ENCODE assay signal across 2 cellular contexts in the genomic region with DNA sequence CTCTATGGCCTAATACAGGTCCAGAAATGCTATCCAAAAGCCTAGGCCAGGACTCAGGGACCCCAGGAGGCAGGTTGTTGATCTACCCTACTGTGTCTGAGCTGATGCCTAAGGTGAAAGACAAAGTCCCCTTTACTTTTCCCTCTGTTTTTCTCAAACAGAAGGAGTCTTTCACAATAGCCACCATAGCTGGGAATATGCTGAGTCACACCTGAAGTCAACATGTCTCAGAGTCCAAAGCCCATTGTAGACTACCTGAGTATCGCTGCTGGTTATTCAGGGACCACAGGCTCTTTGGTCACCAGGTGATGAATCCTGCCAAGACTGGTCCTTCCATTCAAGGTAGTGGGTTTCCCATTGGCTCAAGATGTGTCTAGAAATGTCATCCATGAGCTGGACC.
TF ChIP-seq lines count a peak whose summit lies in the region.

No MANE protein-coding gene starts in this region.

TF ChIP-seq in HepG2, 621 proteins besides CTCF, POLR2A, EP300 and RAD21:
- TF ChIP-seq, protein P1, sequence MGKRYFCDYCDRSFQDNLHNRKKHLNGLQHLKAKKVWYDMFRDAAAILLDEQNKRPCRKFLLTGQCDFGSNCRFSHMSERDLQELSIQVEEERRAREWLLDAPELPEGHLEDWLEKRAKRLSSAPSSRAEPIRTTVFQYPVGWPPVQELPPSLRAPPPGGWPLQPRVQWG (CRISPR knock-in tag; IDR thresholded peaks at IDR 0.05; ENCODE audit: borderline replicate concordance, low read depth): no peak
- TF ChIP-seq, protein P2, sequence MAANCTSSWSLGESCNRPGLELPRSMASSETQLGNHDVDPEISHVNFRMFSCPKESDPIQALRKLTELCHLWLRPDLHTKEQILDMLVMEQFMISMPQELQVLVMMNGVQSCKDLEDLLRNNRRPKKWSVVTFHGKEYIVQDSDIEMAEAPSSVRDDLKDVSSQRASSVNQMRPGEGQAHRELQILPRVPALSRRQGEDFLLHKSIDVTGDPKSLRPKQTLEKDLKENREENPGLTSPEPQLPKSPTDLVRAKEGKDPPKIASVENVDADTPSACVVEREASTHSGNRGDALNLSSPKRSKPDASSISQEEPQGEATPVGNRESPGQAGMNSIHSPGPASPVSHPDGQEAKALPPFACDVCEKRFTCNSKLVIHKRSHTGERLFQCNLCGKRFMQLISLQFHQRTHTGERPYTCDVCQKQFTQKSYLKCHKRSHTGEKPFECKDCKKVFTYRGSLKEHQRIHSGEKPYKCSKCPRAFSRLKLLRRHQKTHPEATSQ (CRISPR knock-in tag; IDR thresholded peaks at IDR 0.05; ENCODE audit: borderline replicate concordance): no peak
- TF ChIP-seq MAFK (conservative IDR thresholded peaks at IDR 0.05 in 1 of 2, IDR thresholded peaks at IDR 0.05 in 1 of 2; ENCODE audit: low read length in 2 of 2) (peak in 1 of 2 experiments; percentile 10; a peak in 1 of 4 replicates), PLRG1 (conservative IDR thresholded peaks at IDR 0.05) (no peak), NFE2L2 (IDR thresholded peaks at IDR 0.05; ENCODE audit: low read length) (peak; percentile 57; the same call in 1 of the 2 replicates)

TF ChIP-seq in IMR-90, 13 proteins besides CTCF, POLR2A, EP300 and RAD21:
- TF ChIP-seq, protein P3, sequence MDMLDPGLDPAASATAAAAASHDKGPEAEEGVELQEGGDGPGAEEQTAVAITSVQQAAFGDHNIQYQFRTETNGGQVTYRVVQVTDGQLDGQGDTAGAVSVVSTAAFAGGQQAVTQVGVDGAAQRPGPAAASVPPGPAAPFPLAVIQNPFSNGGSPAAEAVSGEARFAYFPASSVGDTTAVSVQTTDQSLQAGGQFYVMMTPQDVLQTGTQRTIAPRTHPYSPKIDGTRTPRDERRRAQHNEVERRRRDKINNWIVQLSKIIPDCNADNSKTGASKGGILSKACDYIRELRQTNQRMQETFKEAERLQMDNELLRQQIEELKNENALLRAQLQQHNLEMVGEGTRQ (IDR thresholded peaks at IDR 0.05; ENCODE audit: low read depth, low read length): no peak
- TF ChIP-seq RFX5 (IDR thresholded peaks at IDR 0.05; ENCODE audit: low read depth, low read length): no peak
- peak; percentile 71 for TF ChIP-seq NFE2L2 (IDR thresholded peaks at IDR 0.05; ENCODE audit: low read depth, low read length)
- TF ChIP-seq, protein P4, sequence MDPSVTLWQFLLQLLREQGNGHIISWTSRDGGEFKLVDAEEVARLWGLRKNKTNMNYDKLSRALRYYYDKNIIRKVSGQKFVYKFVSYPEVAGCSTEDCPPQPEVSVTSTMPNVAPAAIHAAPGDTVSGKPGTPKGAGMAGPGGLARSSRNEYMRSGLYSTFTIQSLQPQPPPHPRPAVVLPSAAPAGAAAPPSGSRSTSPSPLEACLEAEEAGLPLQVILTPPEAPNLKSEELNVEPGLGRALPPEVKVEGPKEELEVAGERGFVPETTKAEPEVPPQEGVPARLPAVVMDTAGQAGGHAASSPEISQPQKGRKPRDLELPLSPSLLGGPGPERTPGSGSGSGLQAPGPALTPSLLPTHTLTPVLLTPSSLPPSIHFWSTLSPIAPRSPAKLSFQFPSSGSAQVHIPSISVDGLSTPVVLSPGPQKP (IDR thresholded peaks at IDR 0.05; ENCODE audit: borderline replicate concordance, low read depth, low read length): no peak
- TF ChIP-seq MAFK (IDR thresholded peaks at IDR 0.05; ENCODE audit: low read depth, low read length): no peak
- TF ChIP-seq BHLHE40 (IDR thresholded peaks at IDR 0.05; ENCODE audit: low read depth, low read length): no peak
- TF ChIP-seq CEBPB (IDR thresholded peaks at IDR 0.05; ENCODE audit: low read depth, low read length): no peak
- TF ChIP-seq RCOR1 (IDR thresholded peaks at IDR 0.05; ENCODE audit: insufficient replicate concordance, low read length): no peak
- no peak for TF ChIP-seq SMC3 (IDR thresholded peaks at IDR 0.05; ENCODE audit: low read depth, low read length)
